Comparison of ENCODE assay signal across 12 cellular contexts in the genomic region with DNA sequence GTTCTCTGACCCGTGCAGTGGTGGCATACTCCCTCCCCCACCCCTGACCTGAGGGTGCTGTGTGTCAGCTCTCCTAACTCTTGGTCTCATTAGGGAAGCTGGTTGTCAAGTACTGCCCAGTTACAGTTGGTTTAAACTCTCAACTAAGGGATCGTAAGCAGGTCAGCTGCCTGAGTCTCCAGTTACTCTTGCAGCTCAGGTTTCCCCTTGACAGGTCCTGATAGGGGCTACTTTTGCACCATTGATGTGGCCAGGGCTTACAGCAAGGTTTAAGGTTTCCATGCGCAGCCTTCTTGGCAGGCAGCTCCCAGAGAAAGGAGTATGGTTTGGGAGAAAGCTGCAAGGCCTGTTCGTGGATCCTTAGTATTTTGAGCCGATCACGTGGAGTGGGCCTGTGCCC.
DNase-seq lines count a peak whose midpoint lies in the region; ATAC-seq, FAIRE-seq and TF ChIP-seq lines count a peak whose summit lies in the region.
"Had no signal": no experiment of that assay in that cellular context is flagged by ENCODE, and none has a peak within 500 bp of the region (broad histone marks: within the 10 kb centered on the region; RNA-seq: fewer than 3 reads in every experiment).

No MANE protein-coding gene starts in this region.

- peaks cover 80% of the 10 kb centered on the region for H3K79me2 ChIP-seq in astrocyte (ENCODE audit: insufficient read depth, low read length)

- H3K27ac Mint-ChIP-seq in astrocyte (ENCODE audit: unreplicated experiment) (peak overlapping the region; percentile 75), mesothelial cell of epicardium (peak overlapping the region; percentile 86)

- no peak for ATAC-seq in aorta (ENCODE audit: low FRiP score)

- WGBS in aorta, 2 donors, result 23 to 30% methylated on average over 6 of the region's 6 CpGs

- H3K4me2 ChIP-seq in astrocyte (ENCODE audit: low read length), result peak overlapping the region; percentile 52

- H3K9me3 Mint-ChIP-seq in astrocyte (ENCODE audit: unreplicated experiment), result no peaks in the 10 kb centered on the region
- peaks cover 5% of the 10 kb centered on the region for H3K9me3 Mint-ChIP-seq in mesothelial cell of epicardium

- peaks cover 6% of the 10 kb centered on the region for H4K20me1 ChIP-seq in astrocyte (ENCODE audit: insufficient read depth, low read length)

- peaks cover 76% of the 10 kb centered on the region for H3K4me1 Mint-ChIP-seq in astrocyte (ENCODE audit: low read depth, unreplicated experiment)
- H3K4me1 Mint-ChIP-seq in mesothelial cell of epicardium, result peaks cover 42% of the 10 kb centered on the region

- peaks cover 63% of the 10 kb centered on the region for H3K4me1 ChIP-seq in cardiac muscle cell (ENCODE audit: low read depth)
- peaks cover 0 to 34% of the 10 kb centered on the region in 2 donors for H3K4me1 ChIP-seq in right atrium auricular region
- peaks cover 35% of the 10 kb centered on the region for H3K4me1 ChIP-seq in astrocyte (ENCODE audit: insufficient read depth, low read length)
- peaks cover 2 to 9% of the 10 kb centered on the region in 2 donors for H3K4me1 ChIP-seq in aorta (ENCODE audit: control insufficient read depth in 1 of 2, insufficient read depth in 2 of 2, low read length in 2 of 2)

- intact Hi-C loops in aorta (cut with DNase I), result no loop called here

- DNase-seq in cardiac muscle cell (ENCODE audit: low read depth in 1 of 2, low spot score in 1 of 2) (peak in 1 of 2 donors; percentile 93), right atrium auricular region (ENCODE audit: low spot score) (no peak), astrocyte (ENCODE audit: low read depth) (peak; percentile 96), mesothelial cell of epicardium (ENCODE audit: low spot score in 2 of 2, unreplicated experiment in 2 of 2) (no peak), aorta (no peak), UCSD-AML1 (lab: John Stamatoyannopoulos, UW; ENCODE audit: unreplicated experiment) (no peak), superior temporal gyrus (ENCODE audit: extremely low spot score) (no peak)
- no peak for DNase-seq in effector CD4-positive, alpha-beta T cell
- DNase-seq: activated CD4-positive, alpha-beta T cell treated with anti-CD3 and anti-CD28 coated beads, Interleukin-2, amount 50 U/mL, for 4 hours; activated naive CD4-positive, alpha-beta T cell; NCI-H226 had no signal

- TF ChIP-seq CTCF in cardiac muscle cell (IDR thresholded peaks at IDR 0.05; ENCODE audit: low read depth, low read length) (no peak), right atrium auricular region (IDR thresholded peaks at IDR 0.05) (no peak), astrocyte (IDR thresholded peaks at IDR 0.05; ENCODE audit: insufficient read depth, low read depth, low read length) (no peak), mesothelial cell of epicardium (IDR thresholded peaks at IDR 0.05; ENCODE audit: unreplicated experiment) (no peak)

- H3K27me3 ChIP-seq in cardiac muscle cell, result no peaks in the 10 kb centered on the region
- H3K27me3 ChIP-seq in right atrium auricular region, result no peaks in the 10 kb centered on the region
- no peaks in the 10 kb centered on the region for H3K27me3 ChIP-seq in astrocyte (ENCODE audit: insufficient read depth, low read length)
- no peaks in the 10 kb centered on the region for H3K27me3 ChIP-seq in aorta (ENCODE audit: control insufficient read depth in 1 of 2, insufficient read depth in 2 of 2, low read length in 1 of 2)
- H3K27me3 ChIP-seq: SJSA1 had no signal

- H2AFZ ChIP-seq in astrocyte (ENCODE audit: low read depth, low read length), result no peak overlapping the region

- H3K27me3 Mint-ChIP-seq in astrocyte (ENCODE audit: low read depth, unreplicated experiment), result no peaks in the 10 kb centered on the region
- H3K27me3 Mint-ChIP-seq in mesothelial cell of epicardium (ENCODE audit: low read depth), result no peaks in the 10 kb centered on the region

- H3K36me3 ChIP-seq in cardiac muscle cell (no peaks in the 10 kb centered on the region), right atrium auricular region (no peaks in the 10 kb centered on the region), astrocyte (ENCODE audit: insufficient read depth, low read length) (no peaks in the 10 kb centered on the region), aorta (ENCODE audit: control insufficient read depth in 1 of 2, insufficient read depth in 2 of 2, low read length in 1 of 2) (no peaks in the 10 kb centered on the region)

- no peaks in the 10 kb centered on the region for H3K9me3 ChIP-seq in cardiac muscle cell (ENCODE audit: low read depth)
- H3K9me3 ChIP-seq in right atrium auricular region, result no peaks in the 10 kb centered on the region
- no peaks in the 10 kb centered on the region for H3K9me3 ChIP-seq in astrocyte (ENCODE audit: insufficient read depth, low read depth, low read length)
- H3K9me3 ChIP-seq in aorta (ENCODE audit: control insufficient read depth, low read length), result no peaks in the 10 kb centered on the region
- H3K9me3 ChIP-seq: SJSA1 had no signal

- no peak overlapping the region for H3K4me3 Mint-ChIP-seq in astrocyte (ENCODE audit: unreplicated experiment)
- H3K4me3 Mint-ChIP-seq in mesothelial cell of epicardium, result no peak overlapping the region

- no peak overlapping the region for H3K9ac ChIP-seq in astrocyte (ENCODE audit: low read length)

- H3K36me3 Mint-ChIP-seq in astrocyte (ENCODE audit: low read depth, unreplicated experiment), result peaks cover 16% of the 10 kb centered on the region
- peaks cover 5% of the 10 kb centered on the region for H3K36me3 Mint-ChIP-seq in mesothelial cell of epicardium

- H3K4me3 ChIP-seq in cardiac muscle cell (peak overlapping the region; percentile 5), right atrium auricular region (no peak overlapping the region), astrocyte (ENCODE audit: insufficient read depth, low read depth, low read length) (no peak overlapping the region), aorta (ENCODE audit: low read length in 2 of 2) (no peak overlapping the region)
- H3K4me3 ChIP-seq: SJSA1 had no signal

- H3K27ac ChIP-seq in cardiac muscle cell (peak overlapping the region; percentile 90), right atrium auricular region (no peak overlapping the region), astrocyte (ENCODE audit: low read depth, low read length) (no peak overlapping the region), aorta (ENCODE audit: low read depth in 1 of 2, low read length in 2 of 2) (peak overlapping the region; percentile 49 to 77)
- H3K27ac ChIP-seq: SJSA1 had no signal

- FAIRE-seq in astrocyte (lab: Jason Lieb, UNC), result no peak

Comparison
In these comparisons a context has a peak if more than half of its experiments do, and no peak if none do; other contexts are left out.
1. H3K27ac ChIP-seq: peak in cardiac muscle cell (single experiment) and aorta (2 of 2); none in right atrium auricular region (0 of 2) and astrocyte (single experiment).